Comparison of ENCODE assay signal across 13 cellular contexts in the genomic region with DNA sequence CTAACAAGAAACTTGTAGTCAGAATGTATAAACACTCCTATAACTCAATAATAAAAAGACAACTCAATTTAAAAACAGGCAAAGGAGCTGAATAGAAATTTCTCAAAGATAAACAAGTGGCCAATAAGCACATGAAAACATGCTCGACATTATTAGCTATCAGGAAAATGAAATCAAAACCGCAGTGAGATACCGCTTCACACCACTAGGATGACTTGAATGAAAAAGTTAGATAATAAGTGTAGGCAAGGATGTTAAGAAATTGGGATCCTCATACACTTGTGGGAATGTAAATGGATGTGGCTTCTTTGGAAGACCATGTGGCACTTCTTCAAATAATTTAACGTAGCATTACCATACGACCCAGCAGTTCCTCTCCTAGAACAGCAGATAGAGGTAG. TPM values are rescaled to one million over a fixed set of nuclear protein-coding genes. Genes with fewer than 3 reads are reported as not detected.
DNase-seq lines count a peak whose midpoint lies in the region; ATAC-seq and TF ChIP-seq lines count a peak whose summit lies in the region.
"Had no signal": no experiment of that assay in that cellular context is flagged by ENCODE, and none has a peak within 500 bp of the region (broad histone marks: within the 10 kb centered on the region; RNA-seq: fewer than 3 reads in every experiment).

No MANE protein-coding gene starts in this region.

- in situ Hi-C loops in SK-MEL-5 (cut with HindIII; ENCODE audit: low pct_unique_long_range_greater_than_20kb, low sequenced_read_pairs), result no loop called here

- H3K27ac ChIP-seq in 22Rv1, result no peak overlapping the region
- H3K27ac ChIP-seq in foreskin keratinocyte, result no peak overlapping the region
- no peak overlapping the region for H3K27ac ChIP-seq in adrenal gland

- H3K36me3 ChIP-seq in adrenal gland (replicated peaks in 1 of 2), result no peaks in the 10 kb centered on the region

- no peak for TF ChIP-seq POLR2A in adrenal gland (IDR thresholded peaks at IDR 0.05)

- H3K9me3 ChIP-seq in adrenal gland (replicated peaks in 1 of 3), result no peaks in the 10 kb centered on the region

- intact Hi-C loops in adrenal gland (cut with DNase I), result no loop called here

- DNase-seq in SK-MEL-5 (ENCODE audit: low read depth, low spot score) (peak; percentile 8), foreskin keratinocyte (no peak), OCI-M1 (lab: John Stamatoyannopoulos, UW) (no peak), NCI-H2196 treated with DMSO at 0.1 percent for 48 hours (lab: John Stamatoyannopoulos, UW; ENCODE audit: unreplicated experiment) (no peak), adrenal gland (no peak)
- DNase-seq in effector CD8-positive, alpha-beta T cell (lab: John Stamatoyannopoulos, UW), result no peak
- DNase-seq: GF-D8, NCI-H1436 treated with DMSO at 0.1 percent for 48 hours, NCI-H524 treated with DMSO at 0.1 percent for 48 hours, posterior cingulate gyrus, T-helper 9 cell had no signal

- WGBS in adrenal gland, 4 donors, result 89 to 94% (median 93%) methylated on average over 5 of the region's 5 CpGs

- TF ChIP-seq CTCF in 22Rv1 (IDR thresholded peaks at IDR 0.05), result peak; percentile 34
- TF ChIP-seq CTCF in GM12872 (IDR thresholded peaks at IDR 0.05; ENCODE audit: insufficient read depth, low read depth, low read length), result peak; percentile 35; the same call in 1 of the 3 replicates
- TF ChIP-seq CTCF in foreskin keratinocyte (conservative IDR thresholded peaks at IDR 0.05), result peak; percentile 31
- TF ChIP-seq CTCF in adrenal gland (IDR thresholded peaks at IDR 0.05), result peak in 1 of 6 experiments; percentile 31

- no peaks in the 10 kb centered on the region for H3K27me3 ChIP-seq in foreskin keratinocyte
- no peaks in the 10 kb centered on the region for H3K27me3 ChIP-seq in adrenal gland

- H3K4me3 ChIP-seq in adrenal gland, result no peak overlapping the region

- H3K4me1 ChIP-seq in foreskin keratinocyte, result no peaks in the 10 kb centered on the region
- no peaks in the 10 kb centered on the region for H3K4me1 ChIP-seq in adrenal gland (replicated peaks in 1 of 2)

- no peak for ATAC-seq in foreskin keratinocyte

RNA-seq across cellular contexts. Expression of gene RALGPS2, which starts 8.9 kb away (rescaled TPM):
- 14.7 and 22.1 TPM in 2 replicates for total RNA-seq in SK-MEL-5 (2014; rRNA removed; shearing (Covaris generic))
- polyA plus RNA-seq in SK-MEL-5 (2015; cell fraction: cytosol; rRNA removed), result 8.2 and 10.9 TPM in 2 replicates
- polyA plus RNA-seq in SK-MEL-5 (2015; cell fraction: nucleus; rRNA removed), result 55.6 and 71.6 TPM in 2 replicates
- total RNA-seq in foreskin keratinocyte, result 13.0 and 15.4 TPM in 2 replicates
- polyA plus RNA-seq in foreskin keratinocyte, result 2.8 and 3.1 TPM in 2 replicates
- total RNA-seq in adrenal gland, result 10 to 100 TPM in 7 of 8 donors, 1 to 10 TPM in 1; 9.3 to 35.9 (median 13.7) TPM
- polyA plus RNA-seq in adrenal gland, result 1 to 10 TPM; 2.5 to 8.3 (median 4.2) TPM
